1 cellular context compared by ENCODE assay signal in genomic region chr11:61890536-61891330, GRCh38.
TF ChIP-seq lines count a peak whose summit lies in the region.

No MANE protein-coding gene starts in this region.

TF ChIP-seq in H1, 55 proteins besides CTCF, POLR2A, EP300 and RAD21 (continued from another document):
- TF ChIP-seq, protein P1, sequence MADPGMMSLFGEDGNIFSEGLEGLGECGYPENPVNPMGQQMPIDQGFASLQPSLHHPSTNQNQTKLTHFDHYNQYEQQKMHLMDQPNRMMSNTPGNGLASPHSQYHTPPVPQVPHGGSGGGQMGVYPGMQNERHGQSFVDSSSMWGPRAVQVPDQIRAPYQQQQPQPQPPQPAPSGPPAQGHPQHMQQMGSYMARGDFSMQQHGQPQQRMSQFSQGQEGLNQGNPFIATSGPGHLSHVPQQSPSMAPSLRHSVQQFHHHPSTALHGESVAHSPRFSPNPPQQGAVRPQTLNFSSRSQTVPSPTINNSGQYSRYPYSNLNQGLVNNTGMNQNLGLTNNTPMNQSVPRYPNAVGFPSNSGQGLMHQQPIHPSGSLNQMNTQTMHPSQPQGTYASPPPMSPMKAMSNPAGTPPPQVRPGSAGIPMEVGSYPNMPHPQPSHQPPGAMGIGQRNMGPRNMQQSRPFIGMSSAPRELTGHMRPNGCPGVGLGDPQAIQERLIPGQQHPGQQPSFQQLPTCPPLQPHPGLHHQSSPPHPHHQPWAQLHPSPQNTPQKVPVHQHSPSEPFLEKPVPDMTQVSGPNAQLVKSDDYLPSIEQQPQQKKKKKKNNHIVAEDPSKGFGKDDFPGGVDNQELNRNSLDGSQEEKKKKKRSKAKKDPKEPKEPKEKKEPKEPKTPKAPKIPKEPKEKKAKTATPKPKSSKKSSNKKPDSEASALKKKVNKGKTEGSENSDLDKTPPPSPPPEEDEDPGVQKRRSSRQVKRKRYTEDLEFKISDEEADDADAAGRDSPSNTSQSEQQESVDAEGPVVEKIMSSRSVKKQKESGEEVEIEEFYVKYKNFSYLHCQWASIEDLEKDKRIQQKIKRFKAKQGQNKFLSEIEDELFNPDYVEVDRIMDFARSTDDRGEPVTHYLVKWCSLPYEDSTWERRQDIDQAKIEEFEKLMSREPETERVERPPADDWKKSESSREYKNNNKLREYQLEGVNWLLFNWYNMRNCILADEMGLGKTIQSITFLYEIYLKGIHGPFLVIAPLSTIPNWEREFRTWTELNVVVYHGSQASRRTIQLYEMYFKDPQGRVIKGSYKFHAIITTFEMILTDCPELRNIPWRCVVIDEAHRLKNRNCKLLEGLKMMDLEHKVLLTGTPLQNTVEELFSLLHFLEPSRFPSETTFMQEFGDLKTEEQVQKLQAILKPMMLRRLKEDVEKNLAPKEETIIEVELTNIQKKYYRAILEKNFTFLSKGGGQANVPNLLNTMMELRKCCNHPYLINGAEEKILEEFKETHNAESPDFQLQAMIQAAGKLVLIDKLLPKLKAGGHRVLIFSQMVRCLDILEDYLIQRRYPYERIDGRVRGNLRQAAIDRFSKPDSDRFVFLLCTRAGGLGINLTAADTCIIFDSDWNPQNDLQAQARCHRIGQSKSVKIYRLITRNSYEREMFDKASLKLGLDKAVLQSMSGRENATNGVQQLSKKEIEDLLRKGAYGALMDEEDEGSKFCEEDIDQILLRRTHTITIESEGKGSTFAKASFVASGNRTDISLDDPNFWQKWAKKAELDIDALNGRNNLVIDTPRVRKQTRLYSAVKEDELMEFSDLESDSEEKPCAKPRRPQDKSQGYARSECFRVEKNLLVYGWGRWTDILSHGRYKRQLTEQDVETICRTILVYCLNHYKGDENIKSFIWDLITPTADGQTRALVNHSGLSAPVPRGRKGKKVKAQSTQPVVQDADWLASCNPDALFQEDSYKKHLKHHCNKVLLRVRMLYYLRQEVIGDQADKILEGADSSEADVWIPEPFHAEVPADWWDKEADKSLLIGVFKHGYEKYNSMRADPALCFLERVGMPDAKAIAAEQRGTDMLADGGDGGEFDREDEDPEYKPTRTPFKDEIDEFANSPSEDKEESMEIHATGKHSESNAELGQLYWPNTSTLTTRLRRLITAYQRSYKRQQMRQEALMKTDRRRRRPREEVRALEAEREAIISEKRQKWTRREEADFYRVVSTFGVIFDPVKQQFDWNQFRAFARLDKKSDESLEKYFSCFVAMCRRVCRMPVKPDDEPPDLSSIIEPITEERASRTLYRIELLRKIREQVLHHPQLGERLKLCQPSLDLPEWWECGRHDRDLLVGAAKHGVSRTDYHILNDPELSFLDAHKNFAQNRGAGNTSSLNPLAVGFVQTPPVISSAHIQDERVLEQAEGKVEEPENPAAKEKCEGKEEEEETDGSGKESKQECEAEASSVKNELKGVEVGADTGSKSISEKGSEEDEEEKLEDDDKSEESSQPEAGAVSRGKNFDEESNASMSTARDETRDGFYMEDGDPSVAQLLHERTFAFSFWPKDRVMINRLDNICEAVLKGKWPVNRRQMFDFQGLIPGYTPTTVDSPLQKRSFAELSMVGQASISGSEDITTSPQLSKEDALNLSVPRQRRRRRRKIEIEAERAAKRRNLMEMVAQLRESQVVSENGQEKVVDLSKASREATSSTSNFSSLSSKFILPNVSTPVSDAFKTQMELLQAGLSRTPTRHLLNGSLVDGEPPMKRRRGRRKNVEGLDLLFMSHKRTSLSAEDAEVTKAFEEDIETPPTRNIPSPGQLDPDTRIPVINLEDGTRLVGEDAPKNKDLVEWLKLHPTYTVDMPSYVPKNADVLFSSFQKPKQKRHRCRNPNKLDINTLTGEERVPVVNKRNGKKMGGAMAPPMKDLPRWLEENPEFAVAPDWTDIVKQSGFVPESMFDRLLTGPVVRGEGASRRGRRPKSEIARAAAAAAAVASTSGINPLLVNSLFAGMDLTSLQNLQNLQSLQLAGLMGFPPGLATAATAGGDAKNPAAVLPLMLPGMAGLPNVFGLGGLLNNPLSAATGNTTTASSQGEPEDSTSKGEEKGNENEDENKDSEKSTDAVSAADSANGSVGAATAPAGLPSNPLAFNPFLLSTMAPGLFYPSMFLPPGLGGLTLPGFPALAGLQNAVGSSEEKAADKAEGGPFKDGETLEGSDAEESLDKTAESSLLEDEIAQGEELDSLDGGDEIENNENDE (IDR thresholded peaks at IDR 0.05; ENCODE audit: insufficient replicate concordance, low read length), result no peak
- no peak for TF ChIP-seq NANOG (IDR thresholded peaks at IDR 0.05; ENCODE audit: insufficient read depth, low read depth, low read length, poor library complexity, severe bottlenecking)
- TF ChIP-seq EZH2 (IDR thresholded peaks at IDR 0.05; ENCODE audit: low read depth, low read length, severe bottlenecking), result no peak
- TF ChIP-seq SRF (IDR thresholded peaks at IDR 0.05; ENCODE audit: low read depth, low read length), result no peak
- no peak for TF ChIP-seq CREB1 (IDR thresholded peaks at IDR 0.05)
- TF ChIP-seq MAX (IDR thresholded peaks at IDR 0.05), result no peak
- TF ChIP-seq, protein P2, sequence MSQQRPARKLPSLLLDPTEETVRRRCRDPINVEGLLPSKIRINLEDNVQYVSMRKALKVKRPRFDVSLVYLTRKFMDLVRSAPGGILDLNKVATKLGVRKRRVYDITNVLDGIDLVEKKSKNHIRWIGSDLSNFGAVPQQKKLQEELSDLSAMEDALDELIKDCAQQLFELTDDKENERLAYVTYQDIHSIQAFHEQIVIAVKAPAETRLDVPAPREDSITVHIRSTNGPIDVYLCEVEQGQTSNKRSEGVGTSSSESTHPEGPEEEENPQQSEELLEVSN (IDR thresholded peaks at IDR 0.05), result no peak
TF ChIP-seq in H1: peak in this region for 0.
